Comparison of ENCODE assay signal across 8 cellular contexts in the genomic region with DNA sequence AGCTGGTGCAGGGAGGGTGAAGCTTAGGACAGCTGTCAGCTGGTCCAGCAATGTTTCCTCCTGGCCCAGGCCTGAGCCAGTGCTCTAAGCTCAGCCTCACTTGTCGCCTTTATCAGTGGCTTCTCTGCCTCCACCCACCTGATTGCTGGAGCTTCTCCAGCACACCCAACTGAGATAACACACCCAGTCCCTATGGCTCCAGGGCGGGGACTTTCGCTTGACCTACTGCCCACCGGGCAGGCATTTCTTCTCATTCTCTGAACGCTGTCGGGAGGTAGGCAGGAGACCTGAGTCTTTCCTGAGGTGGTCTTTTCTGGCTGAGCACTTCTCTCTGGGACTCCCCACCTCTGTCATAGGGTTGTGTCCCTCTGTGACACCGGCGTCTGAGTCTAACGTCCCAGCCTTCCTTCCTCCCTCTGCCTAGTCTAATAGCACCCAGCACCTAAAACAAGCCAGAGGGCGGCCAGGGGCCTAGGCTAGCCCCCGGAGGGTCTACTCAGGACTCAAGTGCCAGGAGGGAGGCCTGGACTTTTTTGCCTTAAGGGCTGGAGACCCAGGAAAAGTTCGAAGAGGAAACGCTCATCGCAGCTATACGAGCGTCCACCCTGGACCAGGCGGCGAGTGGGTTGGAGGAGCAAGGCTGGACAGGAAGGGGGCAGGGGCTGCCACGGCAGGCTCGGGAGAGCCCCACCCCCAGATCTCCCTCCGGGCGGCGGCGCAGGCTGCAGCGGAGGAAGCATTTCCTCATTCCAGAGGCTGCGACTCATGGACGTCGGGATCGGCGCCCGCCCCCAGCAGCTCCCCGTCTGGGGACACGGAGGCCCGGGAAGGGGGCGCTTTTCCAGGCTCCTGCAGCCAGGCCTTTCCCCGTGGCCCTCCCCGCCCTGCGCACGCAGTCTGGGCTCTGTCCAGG. TPM values are rescaled to one million over a fixed set of nuclear protein-coding genes. Genes with fewer than 3 reads are reported as not detected.
A peak's percentile ranks its signal among the peaks of the same experiment; 100 is the strongest.
DNase-seq lines count a peak whose midpoint lies in the region; ATAC-seq and TF ChIP-seq lines count a peak whose summit lies in the region.

No MANE protein-coding gene starts in this region.

- H3K4me3 Mint-ChIP-seq in CD4-positive, alpha-beta T cell, result peak overlapping the region; percentile 85
- H3K4me3 Mint-ChIP-seq in stimulated activated memory B cell treated with anti-CD40 and anti-IgM and Interleukin-4, amounts not matched to agents 10 μg/mL and 1 μg/mL and 100 μg/mL, for 72 hours, result peak overlapping the region; percentile 93

- peak overlapping the region; percentile 66 for H3K4me3 ChIP-seq in HL-60 (replicated peaks; ENCODE audit: insufficient read depth, low read length)

- H3K27ac Mint-ChIP-seq in CD4-positive, alpha-beta T cell, result peak overlapping the region; percentile 53
- H3K27ac Mint-ChIP-seq in stimulated activated memory B cell treated with anti-CD40 and anti-IgM and Interleukin-4, amounts not matched to agents 10 μg/mL and 1 μg/mL and 100 μg/mL, for 72 hours, result peak overlapping the region; percentile 94

- peak; percentile 5 for ATAC-seq in CD4-positive, alpha-beta T cell (ENCODE audit: poor library complexity)
- peak; percentile 9 for ATAC-seq in GM19324 (IDR thresholded peaks at IDR 0.05; ENCODE audit: low FRiP score, unreplicated experiment)
- peak; percentile 65 for ATAC-seq in left lobe of liver
- peak; percentile 20 for ATAC-seq in stimulated activated memory B cell treated with anti-CD40 and anti-IgM and Interleukin-4, amounts not matched to agents 10 μg/mL and 1 μg/mL and 100 μg/mL, for 72 hours
- no peak for ATAC-seq in HG03342 (IDR thresholded peaks at IDR 0.05; ENCODE audit: unreplicated experiment)

- CTCF ChIA-PET in CD4-positive, alpha-beta T cell (lab: Charles Lee), result interaction anchor here (1.6 kb wide), 1 partner anchor 15 kb away, joined by 3 read pairs; no protein-coding TSS in a partner anchor

- no peak for TF ChIP-seq CTCF in CD4-positive, alpha-beta T cell (IDR thresholded peaks at IDR 0.05)
- no peak for TF ChIP-seq CTCF in HL-60 (IDR thresholded peaks at IDR 0.05; ENCODE audit: insufficient read depth, low read length)

- no peaks in the 10 kb centered on the region for H3K27me3 Mint-ChIP-seq in CD4-positive, alpha-beta T cell
- no peaks in the 10 kb centered on the region for H3K27me3 Mint-ChIP-seq in stimulated activated memory B cell treated with anti-CD40 and anti-IgM and Interleukin-4, amounts not matched to agents 10 μg/mL and 1 μg/mL and 100 μg/mL, for 72 hours

- peaks cover 5% of the 10 kb centered on the region for H3K36me3 Mint-ChIP-seq in CD4-positive, alpha-beta T cell (ENCODE audit: low read depth)
- H3K36me3 Mint-ChIP-seq in stimulated activated memory B cell treated with anti-CD40 and anti-IgM and Interleukin-4, amounts not matched to agents 10 μg/mL and 1 μg/mL and 100 μg/mL, for 72 hours, result peaks cover 12% of the 10 kb centered on the region

- no peak overlapping the region for H3K27ac ChIP-seq in CD4-positive, alpha-beta T cell (ENCODE audit: low read depth, low read length)
- peak overlapping the region; percentile 30; the same call in 1 of the 2 replicates for H3K27ac ChIP-seq in HL-60 (replicated peaks)

- H3K9me3 ChIP-seq in CD4-positive, alpha-beta T cell (ENCODE audit: control insufficient read depth, low read length), result no peaks in the 10 kb centered on the region

- POLR2A ChIA-PET in CD4-positive, alpha-beta T cell (lab: Charles Lee), result interaction anchor here (1.5 kb wide), 1 partner anchor 31 kb away, joined by 5 read pairs; the partner anchor contains the start of genes CTNS and SHPK

- no peaks in the 10 kb centered on the region for H3K27me3 ChIP-seq in CD4-positive, alpha-beta T cell (ENCODE audit: control insufficient read depth, insufficient read depth, low read length)
- H3K27me3 ChIP-seq in HL-60 (ENCODE audit: insufficient read depth, poor library complexity, severe bottlenecking), result no peaks in the 10 kb centered on the region

- intact Hi-C loops in CD4-positive, alpha-beta T cell (cut with DNase I, micrococcal nuclease), result loop anchor here (1.0 to 5.0 kb wide), 4 partner anchors 30 to 180 kb away; partner anchors contain the start of genes CTNS (in 1 of the 2), HASPIN (in 1 of the 2), NCBP3 (in 1 of the 2) and SHPK (in 1 of the 2)

- peaks cover 13% of the 10 kb centered on the region for H3K4me1 Mint-ChIP-seq in CD4-positive, alpha-beta T cell (ENCODE audit: low read depth)
- peaks cover 39% of the 10 kb centered on the region for H3K4me1 Mint-ChIP-seq in stimulated activated memory B cell treated with anti-CD40 and anti-IgM and Interleukin-4, amounts not matched to agents 10 μg/mL and 1 μg/mL and 100 μg/mL, for 72 hours

- no peaks in the 10 kb centered on the region for H3K9me3 Mint-ChIP-seq in CD4-positive, alpha-beta T cell
- no peaks in the 10 kb centered on the region for H3K9me3 Mint-ChIP-seq in stimulated activated memory B cell treated with anti-CD40 and anti-IgM and Interleukin-4, amounts not matched to agents 10 μg/mL and 1 μg/mL and 100 μg/mL, for 72 hours

- peak in 1 of 10 experiments; percentile 15 for DNase-seq in CD4-positive, alpha-beta T cell
- DNase-seq in HL-60 (ENCODE audit: low read depth in 1 of 2, low spot score in 1 of 2) (peak in 1 of 2 experiments; percentile 4), SW480 (ENCODE audit: low spot score) (peak; percentile 87), dermis microvascular lymphatic vessel endothelial cell (ENCODE audit: low read depth in 2 of 2) (peak; percentile 66 to 93), left lobe of liver (ENCODE audit: low spot score) (peak; percentile 82)

RNA-seq across cellular contexts. Expression of gene TAX1BP3, which starts 0.8 kb away (rescaled TPM):
- total RNA-seq in CD4-positive, alpha-beta T cell, result 1 to 10 TPM; 6.0 to 6.6 TPM
- total RNA-seq in dermis microvascular lymphatic vessel endothelial cell, result 190 and 223 TPM in 2 replicates
- 12.4 TPM for total RNA-seq in left lobe of liver

RNA-seq across cellular contexts. Expression of gene EMC6, which starts 1.0 kb away (rescaled TPM):
- 10 to 100 TPM; 28.8 to 29.6 TPM for total RNA-seq in CD4-positive, alpha-beta T cell
- total RNA-seq in dermis microvascular lymphatic vessel endothelial cell (18.4 and 19.8 TPM in 2 replicates), left lobe of liver (26.6 TPM)

RNA-seq across cellular contexts. Expression of gene P2RX5, which starts 28.3 kb away (rescaled TPM):
- total RNA-seq in CD4-positive, alpha-beta T cell, result 10 to 100 TPM; 14.3 to 16.0 TPM
- 0.13 and 0.77 TPM in 2 replicates for total RNA-seq in dermis microvascular lymphatic vessel endothelial cell
- total RNA-seq in left lobe of liver, result not detected

RNA-seq across cellular contexts. Expression of gene CTNS, which starts 31.1 kb away (rescaled TPM):
- 1 to 10 TPM; 3.3 to 4.9 TPM for total RNA-seq in CD4-positive, alpha-beta T cell
- 15.3 and 30.2 TPM in 2 replicates for total RNA-seq in dermis microvascular lymphatic vessel endothelial cell
- total RNA-seq in left lobe of liver, result 8.7 TPM

RNA-seq across cellular contexts. Expression of gene SHPK, which starts 31.6 kb away (rescaled TPM):
- total RNA-seq in CD4-positive, alpha-beta T cell, result 1 to 10 TPM; 3.4 TPM
- total RNA-seq in dermis microvascular lymphatic vessel endothelial cell (11.2 and 19.2 TPM in 2 replicates), left lobe of liver (26.9 TPM)

Comparison
In these comparisons a context has a peak if more than half of its experiments do, and no peak if none do; other contexts are left out.
1. RNA of gene TAX1BP3, which starts 0.8 kb away (total RNA-seq): 190 to 223 TPM in dermis microvascular lymphatic vessel endothelial cell; 12.4 TPM in left lobe of liver (single experiment) and 6.0 to 6.6 TPM in CD4-positive, alpha-beta T cell; every median in the first group is over 10 times any median in the second.